ENCODE assay signal across 19 cellular contexts in genomic region chr19:6718111-6718740, GRCh38. TPM values are rescaled to one million over a fixed set of nuclear protein-coding genes. Genes with fewer than 3 reads are reported as not detected.
DNase-seq lines count a peak whose midpoint lies in the region; ATAC-seq and TF ChIP-seq lines count a peak whose summit lies in the region.
"Had no signal": no experiment of that assay in that cellular context is flagged by ENCODE, and none has a peak within 500 bp of the region (broad histone marks: within the 10 kb centered on the region; RNA-seq: fewer than 3 reads in every experiment).

No MANE protein-coding gene starts in this region.

- H3K27me3 ChIP-seq in right lobe of liver: no peaks in the 10 kb centered on the region

- no peak overlapping the region for H3K27ac Mint-ChIP-seq in activated CD8-positive, alpha-beta T cell treated with anti-CD3 and anti-CD28 coated beads, Interleukin-2, amount 10 ng/mL, durations not matched to agents 7 days and 5 days
- no peak overlapping the region for H3K27ac Mint-ChIP-seq in activated CD8-positive, alpha-beta T cell treated with anti-CD3 and anti-CD28 coated beads for 36 hours
- H3K27ac Mint-ChIP-seq: stimulated activated naive B cell treated with anti-CD40 and anti-IgM and Interleukin-4, amounts not matched to agents 10 μg/mL and 1 μg/mL and 100 μg/mL, for 72 hours; type B pancreatic cell had no signal

- H3K9me3 ChIP-seq in right lobe of liver: no peaks in the 10 kb centered on the region
- H3K9me3 ChIP-seq: BLaER1 treated with 17β-estradiol and CSF1 and Interleukin-3, amounts not matched to agents 10 nM and 100 nM; esophagus muscularis mucosa; prostate gland had no signal

- H3K4me3 Mint-ChIP-seq in activated CD8-positive, alpha-beta T cell treated with anti-CD3 and anti-CD28 coated beads, Interleukin-2, amount 10 ng/mL, durations not matched to agents 7 days and 5 days: no peak overlapping the region
- H3K4me3 Mint-ChIP-seq in activated CD8-positive, alpha-beta T cell treated with anti-CD3 and anti-CD28 coated beads for 36 hours: no peak overlapping the region
- H3K4me3 Mint-ChIP-seq: memory B cell; stimulated activated naive B cell treated with anti-CD40 and anti-IgM and Interleukin-4, amounts not matched to agents 10 μg/mL and 1 μg/mL and 100 μg/mL, for 72 hours; type B pancreatic cell had no signal

- H3K36me3 ChIP-seq in right lobe of liver: peaks cover 0 to 30% (median 18%) of the 10 kb centered on the region in 4 donors
- H3K36me3 ChIP-seq: prostate gland had no signal

- H3K4me3 ChIP-seq in right lobe of liver: peak overlapping the region; percentile 40 to 64 (median 60)
- H3K4me3 ChIP-seq: GM23248, prostate gland had no signal

- peaks cover 7% of the 10 kb centered on the region for H3K27me3 Mint-ChIP-seq in activated CD8-positive, alpha-beta T cell treated with anti-CD3 and anti-CD28 coated beads, Interleukin-2, amount 10 ng/mL, durations not matched to agents 7 days and 5 days (ENCODE audit: low read depth)
- H3K27me3 Mint-ChIP-seq in activated CD8-positive, alpha-beta T cell treated with anti-CD3 and anti-CD28 coated beads for 36 hours: no peaks in the 10 kb centered on the region

- TF ChIP-seq POLR2A in right lobe of liver (IDR thresholded peaks at IDR 0.05): no peak

- DNase-seq in activated CD8-positive, alpha-beta T cell treated with anti-CD3 and anti-CD28 coated beads, Interleukin-2, amount 10 ng/mL, durations not matched to agents 7 days and 5 days: no peak
- no peak for DNase-seq in activated CD8-positive, alpha-beta T cell treated with anti-CD3 and anti-CD28 coated beads for 36 hours
- DNase-seq in RWPE1 (ENCODE audit: low spot score) (no peak), right lobe of liver (peak in 2 of 3 donors; percentile 38 to 63), NCI-H2196 treated with DMSO at 0.1 percent for 48 hours (lab: John Stamatoyannopoulos, UW; ENCODE audit: unreplicated experiment) (no peak), HuH-7 (ENCODE audit: low spot score) (no peak)
- DNase-seq: 8988T; dorsolateral prefrontal cortex; NCI-H2029 treated with DMSO at 0.1 percent for 48 hours; NCI-H510A treated with DMSO at 0.1 percent for 48 hours; stimulated activated naive B cell treated with anti-CD40 and anti-IgM and Interleukin-4, amounts not matched to agents 10 μg/mL and 1 μg/mL and 100 μg/mL, for 72 hours had no signal

- CTCF ChIA-PET in activated CD8-positive, alpha-beta T cell treated with anti-CD3 and anti-CD28 coated beads, Interleukin-2, amount 10 ng/mL, durations not matched to agents 7 days and 5 days (lab: Charles Lee): interaction anchor here (0.7 kb wide), 1 partner anchor 142 kb away, joined by 3 read pairs; no protein-coding TSS in a partner anchor
- CTCF ChIA-PET in activated CD8-positive, alpha-beta T cell treated with anti-CD3 and anti-CD28 coated beads for 36 hours (lab: Charles Lee): interaction anchor here (0.7 kb wide), 1 partner anchor 85 kb away, joined by 3 read pairs; no protein-coding TSS in a partner anchor
- CTCF ChIA-PET in RWPE1 (lab: Yijun Ruan, JAX): no interaction called here

- ATAC-seq in activated CD8-positive, alpha-beta T cell treated with anti-CD3 and anti-CD28 coated beads, Interleukin-2, amount 10 ng/mL, durations not matched to agents 7 days and 5 days: peak; percentile 3
- ATAC-seq in activated CD8-positive, alpha-beta T cell treated with anti-CD3 and anti-CD28 coated beads for 36 hours: no peak
- no peak for ATAC-seq in right lobe of liver

- WGBS in right lobe of liver (ENCODE audit: insufficient coverage, low coverage, low lambda C conversion rate, missing lambda C conversion rate): 37% methylated on average over 18 of the region's 23 CpGs

- H3K36me3 Mint-ChIP-seq in activated CD8-positive, alpha-beta T cell treated with anti-CD3 and anti-CD28 coated beads, Interleukin-2, amount 10 ng/mL, durations not matched to agents 7 days and 5 days (ENCODE audit: low read depth): no peaks in the 10 kb centered on the region
- H3K36me3 Mint-ChIP-seq in activated CD8-positive, alpha-beta T cell treated with anti-CD3 and anti-CD28 coated beads for 36 hours (ENCODE audit: low read depth): no peaks in the 10 kb centered on the region
- H3K36me3 Mint-ChIP-seq: naive thymus-derived CD8-positive, alpha-beta T cell; stimulated activated naive B cell treated with anti-CD40 and anti-IgM and Interleukin-4, amounts not matched to agents 10 μg/mL and 1 μg/mL and 100 μg/mL, for 72 hours; type B pancreatic cell had no signal

- H3K27ac ChIP-seq in RWPE1 (0 out of 2 replicates have a peak overlapping the region, but pooled peaks have one; percentile 9), right lobe of liver (no peak overlapping the region)
- H3K27ac ChIP-seq: dorsolateral prefrontal cortex, GM23248, prostate gland had no signal

- peaks cover 0 to 28% (median 0%) of the 10 kb centered on the region in 4 donors for H3K4me1 ChIP-seq in right lobe of liver
- H3K4me1 ChIP-seq: prostate gland had no signal

- TF ChIP-seq CTCF in activated CD8-positive, alpha-beta T cell treated with anti-CD3 and anti-CD28 coated beads for 36 hours (IDR thresholded peaks at IDR 0.05): no peak
- TF ChIP-seq CTCF in RWPE1 (conservative IDR thresholded peaks at IDR 0.05; ENCODE audit: low read depth): no peak
- TF ChIP-seq CTCF in right lobe of liver (IDR thresholded peaks at IDR 0.05): no peak

- H3K4me1 Mint-ChIP-seq in activated CD8-positive, alpha-beta T cell treated with anti-CD3 and anti-CD28 coated beads, Interleukin-2, amount 10 ng/mL, durations not matched to agents 7 days and 5 days (ENCODE audit: low read depth): peaks cover 39% of the 10 kb centered on the region
- peaks cover 14% of the 10 kb centered on the region for H3K4me1 Mint-ChIP-seq in activated CD8-positive, alpha-beta T cell treated with anti-CD3 and anti-CD28 coated beads for 36 hours (ENCODE audit: low read depth)

- POLR2A ChIA-PET in activated CD8-positive, alpha-beta T cell treated with anti-CD3 and anti-CD28 coated beads, Interleukin-2, amount 10 ng/mL, durations not matched to agents 7 days and 5 days (lab: Charles Lee): no interaction called here
- POLR2A ChIA-PET in activated CD8-positive, alpha-beta T cell treated with anti-CD3 and anti-CD28 coated beads for 36 hours (lab: Charles Lee): no interaction called here
- POLR2A ChIA-PET in RWPE1 (lab: Yijun Ruan, JAX; ENCODE audit: low non-redundant PET): no interaction called here

- intact Hi-C loops in activated CD8-positive, alpha-beta T cell treated with anti-CD3 and anti-CD28 coated beads for 36 hours (cut with micrococcal nuclease): no loop called here
- intact Hi-C loops in right lobe of liver (cut with DNase I): no loop called here

- no peaks in the 10 kb centered on the region for H3K9me3 Mint-ChIP-seq in activated CD8-positive, alpha-beta T cell treated with anti-CD3 and anti-CD28 coated beads, Interleukin-2, amount 10 ng/mL, durations not matched to agents 7 days and 5 days (ENCODE audit: insufficient read depth)
- H3K9me3 Mint-ChIP-seq in activated CD8-positive, alpha-beta T cell treated with anti-CD3 and anti-CD28 coated beads for 36 hours: no peaks in the 10 kb centered on the region
- H3K9me3 Mint-ChIP-seq: naive thymus-derived CD8-positive, alpha-beta T cell had no signal

RNA-seq across cellular contexts. Expression of gene C3, which starts 2.2 kb away (rescaled TPM):
- total RNA-seq in activated CD8-positive, alpha-beta T cell treated with anti-CD3 and anti-CD28 coated beads, Interleukin-2, amount 10 ng/mL, durations not matched to agents 7 days and 5 days: 1 to 10 TPM in 1 of 2 experiments, under 1 TPM in 1; 0.52 to 1.2 TPM
- total RNA-seq in activated CD8-positive, alpha-beta T cell treated with anti-CD3 and anti-CD28 coated beads for 36 hours: 1 to 10 TPM in 1 of 2 experiments, under 1 TPM in 1; 0.34 to 1.1 TPM
- over 10,000 TPM; 10,569 to 17,502 (median 15,749) TPM for total RNA-seq in right lobe of liver

RNA-seq across cellular contexts. Expression of gene GPR108, which starts 19.2 kb away (rescaled TPM):
- total RNA-seq in activated CD8-positive, alpha-beta T cell treated with anti-CD3 and anti-CD28 coated beads, Interleukin-2, amount 10 ng/mL, durations not matched to agents 7 days and 5 days: 10 to 100 TPM; 76.7 to 85.6 TPM
- total RNA-seq in activated CD8-positive, alpha-beta T cell treated with anti-CD3 and anti-CD28 coated beads for 36 hours: 10 to 100 TPM; 58.2 to 64.8 TPM
- 10 to 100 TPM; 22.3 to 53.0 (median 41.3) TPM for total RNA-seq in right lobe of liver

RNA-seq across cellular contexts. Expression of gene TRIP10, which starts 21.3 kb away (rescaled TPM):
- total RNA-seq in activated CD8-positive, alpha-beta T cell treated with anti-CD3 and anti-CD28 coated beads, Interleukin-2, amount 10 ng/mL, durations not matched to agents 7 days and 5 days: 10 to 100 TPM; 13.9 to 15.2 TPM
- total RNA-seq in activated CD8-positive, alpha-beta T cell treated with anti-CD3 and anti-CD28 coated beads for 36 hours: 10 to 100 TPM; 33.8 to 34.3 TPM
- total RNA-seq in right lobe of liver: 10 to 100 TPM in 2 of 6 experiments, 1 to 10 TPM in 4; 7.5 to 14.9 (median 9.3) TPM

RNA-seq across cellular contexts. Expression of gene TNFSF14, which starts 48.3 kb away (rescaled TPM):
- total RNA-seq in activated CD8-positive, alpha-beta T cell treated with anti-CD3 and anti-CD28 coated beads, Interleukin-2, amount 10 ng/mL, durations not matched to agents 7 days and 5 days: 10 to 100 TPM; 47.1 to 47.6 TPM
- 10 to 100 TPM; 41.7 to 43.8 TPM for total RNA-seq in activated CD8-positive, alpha-beta T cell treated with anti-CD3 and anti-CD28 coated beads for 36 hours
- total RNA-seq in right lobe of liver: 10 to 100 TPM in 3 of 6 experiments, 1 to 10 TPM in 3; 6.4 to 71.1 (median 14.6) TPM
- total RNA-seq: glomerular endothelial cell, GM23248 had no signal

RNA-seq across cellular contexts. Expression of gene SH2D3A, which starts 49.0 kb away (rescaled TPM):
- 10 to 100 TPM; 28.2 to 28.5 TPM for total RNA-seq in activated CD8-positive, alpha-beta T cell treated with anti-CD3 and anti-CD28 coated beads, Interleukin-2, amount 10 ng/mL, durations not matched to agents 7 days and 5 days
- total RNA-seq in activated CD8-positive, alpha-beta T cell treated with anti-CD3 and anti-CD28 coated beads for 36 hours: 10 to 100 TPM; 20.6 to 20.9 TPM
- 1 to 10 TPM in 4 of 6 experiments, under 1 TPM in 2; 0.72 to 2.3 (median 1.3) TPM for total RNA-seq in right lobe of liver
- total RNA-seq: GM23248 had no signal

Comparison
In these comparisons a context has a peak if more than half of its experiments do, and no peak if none do; other contexts are left out.
1. DNase-seq: peak in right lobe of liver (2 of 3); none in activated CD8-positive, alpha-beta T cell treated with anti-CD3 and anti-CD28 coated beads, Interleukin-2, amount 10 ng/mL, durations not matched to agents 7 days and 5 days (single experiment), activated CD8-positive, alpha-beta T cell treated with anti-CD3 and anti-CD28 coated beads for 36 hours (single experiment), RWPE1 (single experiment), NCI-H2196 treated with DMSO at 0.1 percent for 48 hours (single experiment) and HuH-7 (single experiment).
2. RNA of gene C3, which starts 2.2 kb away (total RNA-seq): 10,569 to 17,502 TPM in right lobe of liver; 0.52 to 1.2 TPM in activated CD8-positive, alpha-beta T cell treated with anti-CD3 and anti-CD28 coated beads, Interleukin-2, amount 10 ng/mL, durations not matched to agents 7 days and 5 days and 0.34 to 1.1 TPM in activated CD8-positive, alpha-beta T cell treated with anti-CD3 and anti-CD28 coated beads for 36 hours; every median in the first group is over 1,000 times any median in the second.